In genomic region chrX:49042581-49043219, GRCh38 we compare ENCODE assay signal across 6 cellular contexts. TPM values are rescaled to one million over a fixed set of nuclear protein-coding genes. Genes with fewer than 3 reads are reported as not detected.
DNase-seq lines count a peak whose midpoint lies in the region; ATAC-seq and TF ChIP-seq lines count a peak whose summit lies in the region.

No MANE protein-coding gene starts in this region.

- peak overlapping the region; percentile 77 for H3K18ac ChIP-seq in IMR-90 (ENCODE audit: low read depth, low read length)

- in situ Hi-C loops in IMR-90 (cut with MboI; ENCODE audit: low sequenced_read_pairs) = no loop called here

- H3K56ac ChIP-seq in IMR-90 (ENCODE audit: extremely low read depth, insufficient read depth, low read length) = peak overlapping the region; percentile 99

- H3K23ac ChIP-seq in IMR-90 (ENCODE audit: low read depth, low read length) = peak overlapping the region; percentile 100

- H3K14ac ChIP-seq in IMR-90 (replicated peaks; ENCODE audit: low read depth, low read length) = peak overlapping the region; percentile 96

- H3K9me1 ChIP-seq in IMR-90 (ENCODE audit: insufficient read depth, low read length) = no peaks in the 10 kb centered on the region

- POLR2A ChIA-PET in IMR-90 (lab: Charles Lee; ENCODE audit: unreplicated experiment) = interaction anchor here (0.7 to 1.2 kb wide), 2 partner anchors 40 to 84 kb away, joined by 3 to 13 read pairs; partner anchors contain the start of gene GRIPAP1

- peak overlapping the region; percentile 66 for H2AFZ ChIP-seq in IMR-90 (replicated peaks; ENCODE audit: low read length, poor library complexity)

- H2AK5ac ChIP-seq in IMR-90 (ENCODE audit: low read depth, low read length) = peak overlapping the region; percentile 95

- ATAC-seq in IMR-90 (ENCODE audit: low read depth) (no peak; the same call in 1 of the 2 replicates), HG03159 (IDR thresholded peaks at IDR 0.05; ENCODE audit: unreplicated experiment) (no peak), HG02870 (IDR thresholded peaks at IDR 0.05; ENCODE audit: unreplicated experiment) (no peak)

- H3K9me3 ChIP-seq in BLaER1 treated with 17β-estradiol and CSF1 and Interleukin-3, amounts not matched to agents 10 nM and 100 nM (replicated peaks in 1 of 11) = peaks cover 0 to 23% (median 2%) of the 10 kb centered on the region in 11 experiments; a peak in 7 of 22 replicates
- H3K9me3 ChIP-seq in IMR-90 (ENCODE audit: control insufficient read depth, insufficient read depth, low read length) (no peaks in the 10 kb centered on the region), spleen (no peaks in the 10 kb centered on the region)

- peak overlapping the region; percentile 98 for H4K91ac ChIP-seq in IMR-90 (ENCODE audit: insufficient read depth, low read depth, low read length)

- BruUV-seq in IMR-90 (replicated peaks; lab: Mats Ljungman, UMichigan) = no TSS peak

- H2BK5ac ChIP-seq in IMR-90 (ENCODE audit: low read depth, low read length, poor library complexity, severe bottlenecking) = peak overlapping the region; percentile 96

- TF ChIP-seq CTCF in IMR-90 (conservative IDR thresholded peaks at IDR 0.05; ENCODE audit: low read depth, low read length) = no peak
- no peak for TF ChIP-seq CTCF in epithelial cell of proximal tubule (conservative IDR thresholded peaks at IDR 0.05; ENCODE audit: low read depth, low read length)
- no peak for TF ChIP-seq CTCF in spleen (IDR thresholded peaks at IDR 0.05 in 8 of 11, conservative IDR thresholded peaks at IDR 0.05 in 3 of 11)

- intact Hi-C loops in IMR-90 (cut with micrococcal nuclease) (loop anchor here (1.0 to 5.0 kb wide), 6 partner anchors 32 to 125 kb away; partner anchors contain the start of genes GRIPAP1, PIM2 and PRAF2), spleen (cut with DNase I; ENCODE audit: low total_unique reads) (no loop called here)

- TF ChIP-seq RAD21 in IMR-90 (IDR thresholded peaks at IDR 0.05; ENCODE audit: low read length) = no peak

- TF ChIP-seq POLR2A in IMR-90 (IDR thresholded peaks at IDR 0.05; ENCODE audit: low read depth, low read length) (no peak), spleen (IDR thresholded peaks at IDR 0.05) (no peak)

- H4K5ac ChIP-seq in IMR-90 (ENCODE audit: low read depth, low read length) = peak overlapping the region; percentile 82

- H2BK120ac ChIP-seq in IMR-90 (ENCODE audit: low read depth, low read length) = peak overlapping the region; percentile 95

- peak overlapping the region; percentile 71 to 91 (median 86) for H3K4me2 ChIP-seq in BLaER1 treated with 17β-estradiol and CSF1 and Interleukin-3, amounts not matched to agents 10 nM and 100 nM
- H3K4me2 ChIP-seq in IMR-90 (ENCODE audit: low read depth, low read length) = peak overlapping the region; percentile 94

- peaks cover 39 to 49% (median 42%) of the 10 kb centered on the region in 10 experiments for H3K4me1 ChIP-seq in BLaER1 treated with 17β-estradiol and CSF1 and Interleukin-3, amounts not matched to agents 10 nM and 100 nM
- H3K4me1 ChIP-seq in IMR-90 (ENCODE audit: control insufficient read depth, insufficient read depth, low read length) = peaks cover 15% of the 10 kb centered on the region
- peaks cover 0 to 48% (median 25%) of the 10 kb centered on the region in 6 donors for H3K4me1 ChIP-seq in spleen

- WGBS in IMR-90 (ENCODE audit: extremely low coverage in 2 of 2, insufficient read length in 1 of 2), 2 experiments = 22% methylated on average over 12 of the region's 29 CpGs; no CpG with 5 or more reads in 1 of the 2 experiments
- WGBS in spleen, 5 donors = 0 to 46% (median 2%) methylated on average over 13 to 29 of the region's 29 CpGs

- H3K9ac ChIP-seq in BLaER1 treated with 17β-estradiol and CSF1 and Interleukin-3, amounts not matched to agents 10 nM and 100 nM = peak overlapping the region; percentile 89 to 98 (median 94)
- peak overlapping the region; percentile 90 for H3K9ac ChIP-seq in IMR-90 (ENCODE audit: low read depth, low read length)

- dilution Hi-C loops in IMR-90 (cut with HindIII; ENCODE audit: low sequenced_read_pairs, unreplicated experiment) = no loop called here

- peak overlapping the region; percentile 89 to 99 (median 94) for H3K27ac ChIP-seq in BLaER1 treated with 17β-estradiol and CSF1 and Interleukin-3, amounts not matched to agents 10 nM and 100 nM
- H3K27ac ChIP-seq in IMR-90 (ENCODE audit: insufficient read depth, low read length) (peak overlapping the region; percentile 98), spleen (peak overlapping the region; percentile 81 to 99 (median 96))

- H2AK9ac ChIP-seq in IMR-90 (replicated peaks; ENCODE audit: low read depth, low read length, poor library complexity) = peak overlapping the region; percentile 99

- H3K36me3 ChIP-seq in BLaER1 treated with 17β-estradiol and CSF1 and Interleukin-3, amounts not matched to agents 10 nM and 100 nM = peaks cover 14 to 20% (median 18%) of the 10 kb centered on the region in 11 experiments
- H3K36me3 ChIP-seq in IMR-90 (ENCODE audit: control insufficient read depth, insufficient read depth, low read length) (peaks cover 22% of the 10 kb centered on the region), spleen (peaks cover 0 to 20% (median 15%) of the 10 kb centered on the region in 6 donors)

- CTCF ChIA-PET in IMR-90 (lab: Yijun Ruan, JAX) = no interaction called here

- H4K8ac ChIP-seq in IMR-90 (ENCODE audit: low read depth in 2 of 2, low read length in 2 of 2) = peak overlapping the region; percentile 84 to 93

- peak overlapping the region; percentile 100 for H3K4ac ChIP-seq in IMR-90 (ENCODE audit: low read depth, low read length)

- peak overlapping the region; percentile 36 for H2BK20ac ChIP-seq in IMR-90 (ENCODE audit: low read depth, low read length)

- DNase-seq in IMR-90 (no peak), epithelial cell of proximal tubule (ENCODE audit: low read depth) (no peak), spleen (no peak)

- H2BK15ac ChIP-seq in IMR-90 (ENCODE audit: low read depth, low read length) = peak overlapping the region; percentile 66; the same call in 2 of the 3 replicates

- H4K20me1 ChIP-seq in BLaER1 treated with 17β-estradiol and CSF1 and Interleukin-3, amounts not matched to agents 10 nM and 100 nM = peaks cover 0 to 12% (median 0%) of the 10 kb centered on the region in 11 experiments; a peak in 4 of 22 replicates
- H4K20me1 ChIP-seq in IMR-90 (ENCODE audit: insufficient read depth, low read length) = no peaks in the 10 kb centered on the region

- H3K79me1 ChIP-seq in IMR-90 (ENCODE audit: low read depth in 1 of 2, low read length in 2 of 2) = peaks cover 0 to 23% of the 10 kb centered on the region in 2 experiments; a peak in 2 of 4 replicates

- H3K27me3 ChIP-seq in BLaER1 treated with 17β-estradiol and CSF1 and Interleukin-3, amounts not matched to agents 10 nM and 100 nM = peaks cover 0 to 31% (median 17%) of the 10 kb centered on the region in 11 experiments; a peak in 12 of 22 replicates
- H3K27me3 ChIP-seq in IMR-90 (ENCODE audit: control insufficient read depth, insufficient read depth, low read length) (no peaks in the 10 kb centered on the region), spleen (replicated peaks in 1 of 7) (no peaks in the 10 kb centered on the region)

- H3K4me3 ChIP-seq in BLaER1 treated with 17β-estradiol and CSF1 and Interleukin-3, amounts not matched to agents 10 nM and 100 nM = peak overlapping the region; percentile 74 to 89 (median 82)
- H3K4me3 ChIP-seq in IMR-90 (ENCODE audit: insufficient read depth, low read depth, low read length) (peak overlapping the region; percentile 60), epithelial cell of proximal tubule (ENCODE audit: low read depth, low read length) (peak overlapping the region; percentile 75), spleen (peak overlapping the region; percentile 41 to 83 (median 54))

TF ChIP-seq in IMR-90, 13 proteins besides CTCF, POLR2A, EP300 and RAD21 (continues in another document):
- TF ChIP-seq NFE2L2 (IDR thresholded peaks at IDR 0.05; ENCODE audit: low read depth, low read length) (no peak), CHD1 (IDR thresholded peaks at IDR 0.05; ENCODE audit: low read depth, low read length) (no peak), FOS (IDR thresholded peaks at IDR 0.05; ENCODE audit: low read depth, low read length) (no peak), RCOR1 (IDR thresholded peaks at IDR 0.05; ENCODE audit: insufficient replicate concordance, low read length) (no peak)

RNA-seq across cellular contexts. Expression of gene TFE3, which starts 0.5 kb away (rescaled TPM):
- total RNA-seq in IMR-90 (2012; rRNA removed) (23.9 and 24.4 TPM in 2 replicates), epithelial cell of proximal tubule (51.8 and 63.7 TPM in 2 replicates), spleen (10 to 100 TPM; 47.1 to 79.1 (median 64.9) TPM)
- polyA plus RNA-seq in IMR-90 (2012; rRNA removed) (40.5 and 43.6 TPM in 2 replicates), spleen (10 to 100 TPM; 16.0 to 35.8 (median 18.7) TPM)
- polyA plus RNA-seq in IMR-90 (2012; cell fraction: cytosol; rRNA removed) = 33.3 and 43.9 TPM in 2 replicates
- 41.0 and 57.8 TPM in 2 replicates for polyA plus RNA-seq in IMR-90 (2012; cell fraction: nucleus; rRNA removed; ENCODE audit: low replicate concordance)

RNA-seq across cellular contexts. Expression of gene CCDC120, which starts 16.1 kb away (rescaled TPM):
- total RNA-seq in IMR-90 (2012; rRNA removed) (under 0.01 and 0.18 TPM in 2 replicates), epithelial cell of proximal tubule (4.0 and 4.5 TPM in 2 replicates), spleen (1 to 10 TPM; 4.8 to 8.6 (median 7.1) TPM)
- polyA plus RNA-seq in IMR-90 (2012; rRNA removed) (2.0 and 2.2 TPM in 2 replicates), spleen (1 to 10 TPM; 1.1 to 2.5 (median 1.4) TPM)
- 1.4 and 1.8 TPM in 2 replicates for polyA plus RNA-seq in IMR-90 (2012; cell fraction: cytosol; rRNA removed)
- 8.4 and 10.5 TPM in 2 replicates for polyA plus RNA-seq in IMR-90 (2012; cell fraction: nucleus; rRNA removed; ENCODE audit: low replicate concordance)

RNA-seq across cellular contexts. Expression of gene PRAF2, which starts 31.1 kb away (rescaled TPM):
- total RNA-seq in IMR-90 (2012; rRNA removed) (3.8 and 5.0 TPM in 2 replicates), epithelial cell of proximal tubule (13.5 and 16.7 TPM in 2 replicates), spleen (10 to 100 TPM; 15.4 to 23.7 (median 18.9) TPM)
- polyA plus RNA-seq in IMR-90 (2012; rRNA removed) (65.5 and 71.1 TPM in 2 replicates), spleen (10 to 100 TPM; 15.9 to 17.9 (median 16.0) TPM)
- polyA plus RNA-seq in IMR-90 (2012; cell fraction: cytosol; rRNA removed) = 78.8 and 141 TPM in 2 replicates
- 28.6 and 59.4 TPM in 2 replicates for polyA plus RNA-seq in IMR-90 (2012; cell fraction: nucleus; rRNA removed; ENCODE audit: low replicate concordance)

RNA-seq across cellular contexts. Expression of gene WDR45, which starts 37.0 kb away (rescaled TPM):
- 25.3 and 40.7 TPM in 2 replicates for total RNA-seq in IMR-90 (2012; rRNA removed)
- polyA plus RNA-seq in IMR-90 (2012; rRNA removed) = 67.4 and 71.5 TPM in 2 replicates
- polyA plus RNA-seq in IMR-90 (2012; cell fraction: cytosol; rRNA removed) = 67.3 and 74.2 TPM in 2 replicates
- polyA plus RNA-seq in IMR-90 (2012; cell fraction: nucleus; rRNA removed; ENCODE audit: low replicate concordance) = 333 and 355 TPM in 2 replicates
- 32.5 and 43.7 TPM in 2 replicates for total RNA-seq in epithelial cell of proximal tubule
- total RNA-seq in spleen = 100 to 1,000 TPM in 1 of 7 donors, 10 to 100 TPM in 6; 59.3 to 123 (median 64.7) TPM
- 100 to 1,000 TPM in 1 of 3 donors, 10 to 100 TPM in 2; 49.3 to 122 (median 95.4) TPM for polyA plus RNA-seq in spleen

RNA-seq across cellular contexts. Expression of gene GRIPAP1, which starts 40.6 kb away (rescaled TPM):
- total RNA-seq in IMR-90 (2012; rRNA removed) = 17.9 and 20.8 TPM in 2 replicates
- 21.4 and 25.0 TPM in 2 replicates for polyA plus RNA-seq in IMR-90 (2012; rRNA removed)
- polyA plus RNA-seq in IMR-90 (2012; cell fraction: cytosol; rRNA removed) = 14.3 and 14.7 TPM in 2 replicates
- polyA plus RNA-seq in IMR-90 (2012; cell fraction: nucleus; rRNA removed; ENCODE audit: low replicate concordance) = 70.1 and 115 TPM in 2 replicates
- 15.8 and 24.6 TPM in 2 replicates for total RNA-seq in epithelial cell of proximal tubule
- 10 to 100 TPM; 48.0 to 93.6 (median 72.6) TPM for total RNA-seq in spleen
- 10 to 100 TPM; 20.0 to 42.2 (median 34.8) TPM for polyA plus RNA-seq in spleen
